In genomic region chr18:23498877-23499570, GRCh38 we compare ENCODE assay signal across 8 cellular contexts. TPM values are rescaled to one million over a fixed set of nuclear protein-coding genes. Genes with fewer than 3 reads are reported as not detected.
DNase-seq lines count a peak whose midpoint lies in the region; ATAC-seq and TF ChIP-seq lines count a peak whose summit lies in the region.

No MANE protein-coding gene starts in this region.

- peak; percentile 43 for ATAC-seq in HG02938 (IDR thresholded peaks at IDR 0.05; ENCODE audit: unreplicated experiment)

- no peaks in the 10 kb centered on the region for H3K36me3 ChIP-seq in GM06990 (ENCODE audit: control insufficient read depth, insufficient read depth, low read length)

- peak overlapping the region in 1 of 2 donors; percentile 68 for H3K27ac ChIP-seq in coronary artery

- peak; percentile 45 for DNase-seq in GM06990 (ENCODE audit: extremely low read depth, insufficient read length)
- peak; percentile 17 to 67 for DNase-seq in NCI-H446 (lab: John Stamatoyannopoulos, UW)
- peak; percentile 65 for DNase-seq in activated CD4-positive, CD25-positive, alpha-beta regulatory T cell treated with anti-CD3 and anti-CD28 coated beads, Interleukin-2, amount 50 U/mL, for 72 hours
- peak; percentile 90 for DNase-seq in choroid plexus epithelial cell (ENCODE audit: low read depth)
- DNase-seq in lung microvascular endothelial cell (ENCODE audit: low read depth in 2 of 2), result peak; percentile 54 to 81
- peak; percentile 49 for DNase-seq in stimulated activated CD8-positive, alpha-beta memory T cell treated with anti-CD3 and anti-CD28 coated beads, Interleukin-15, amount 100 ng/mL, for 1 hour (ENCODE audit: low read depth)
- no peak for DNase-seq in coronary artery (ENCODE audit: low spot score)

- H3K27me3 ChIP-seq in GM06990 (replicated peaks; ENCODE audit: control insufficient read depth, insufficient read depth, low read length), result no peaks in the 10 kb centered on the region

- H3K4me3 ChIP-seq in GM06990 (replicated peaks; ENCODE audit: low read depth, low read length) (no peak overlapping the region), choroid plexus epithelial cell (ENCODE audit: low read depth, low read length) (no peak overlapping the region), coronary artery (no peak overlapping the region)

- peak; percentile 91 for TF ChIP-seq CTCF in GM06990 (IDR thresholded peaks at IDR 0.05; ENCODE audit: insufficient read depth, low read length, poor library complexity, severe bottlenecking)
- peak; percentile 98 for TF ChIP-seq CTCF in choroid plexus epithelial cell (conservative IDR thresholded peaks at IDR 0.05; ENCODE audit: low read depth, low read length)
- TF ChIP-seq CTCF in coronary artery (IDR thresholded peaks at IDR 0.05), result no peak

RNA-seq across cellular contexts. Expression of gene RMC1, which starts 4.3 kb away (rescaled TPM):
- total RNA-seq in lung microvascular endothelial cell, result 17.9 and 31.5 TPM in 2 replicates

RNA-seq across cellular contexts. Expression of gene RIOK3, which starts 45.9 kb away (rescaled TPM):
- total RNA-seq in lung microvascular endothelial cell, result 47.3 and 57.7 TPM in 2 replicates
